In the genomic region with DNA sequence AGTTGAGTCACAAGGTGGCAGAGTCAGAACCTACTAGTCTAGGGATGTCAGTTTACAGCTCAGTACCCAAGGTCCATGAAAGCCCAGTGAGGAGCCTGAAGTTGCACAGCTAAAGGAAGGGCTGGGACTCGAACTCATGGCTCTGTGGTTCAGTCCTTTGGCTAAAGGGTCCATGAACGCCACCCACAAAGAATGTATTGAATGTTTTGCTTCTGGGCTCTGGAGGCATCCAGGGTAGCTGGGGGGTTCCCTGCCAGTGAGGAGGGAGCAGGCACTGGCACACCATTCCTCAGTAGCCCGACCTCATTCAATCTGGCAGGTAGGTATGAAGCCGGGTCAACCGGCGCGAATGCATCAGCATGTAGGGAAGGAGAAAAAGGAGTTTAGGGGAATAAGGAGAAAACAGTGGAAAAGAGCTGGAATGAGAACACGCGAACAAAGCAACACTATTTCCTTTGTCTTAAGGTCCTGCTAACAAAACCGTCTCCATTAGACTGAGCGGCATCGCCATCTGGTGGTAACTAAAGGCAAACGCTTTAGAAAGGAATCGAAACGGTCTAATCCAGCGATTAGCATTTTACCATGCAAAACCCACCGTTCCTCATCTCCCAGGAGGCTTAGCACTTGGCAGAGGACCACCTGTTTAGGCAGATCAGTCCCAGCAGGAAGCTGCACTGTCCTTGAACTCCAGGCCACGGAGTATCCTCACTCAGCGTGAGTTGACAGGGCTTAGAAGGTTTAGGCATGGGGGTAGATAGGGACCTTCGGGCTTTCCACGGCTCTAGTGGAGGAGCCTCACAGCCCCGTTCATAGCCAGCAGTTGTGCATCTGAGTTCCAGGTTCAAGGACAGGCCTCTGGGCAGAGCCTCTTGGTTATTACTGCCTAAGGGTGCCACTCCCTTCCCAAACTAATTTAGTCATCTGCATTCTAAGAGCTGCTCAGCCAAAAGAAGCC, we compare ENCODE assay signal across 8 cellular contexts.
DNase-seq lines count a peak whose midpoint lies in the region; ATAC-seq and TF ChIP-seq lines count a peak whose summit lies in the region.

No MANE protein-coding gene starts in this region.

- ATAC-seq in RWPE2 (ENCODE audit: low read depth), result peak; percentile 26
- ATAC-seq in HG03469 (IDR thresholded peaks at IDR 0.05; ENCODE audit: unreplicated experiment), result no peak

- no peaks in the 10 kb centered on the region for H3K9me3 Mint-ChIP-seq in activated naive CD4-positive, alpha-beta T cell treated with anti-CD3 and anti-CD28 coated beads, Interleukin-2, amount 10 ng/mL, durations not matched to agents 7 days and 5 days

- H3K4me3 Mint-ChIP-seq in activated naive CD4-positive, alpha-beta T cell treated with anti-CD3 and anti-CD28 coated beads, Interleukin-2, amount 10 ng/mL, durations not matched to agents 7 days and 5 days, result no peak overlapping the region

- TF ChIP-seq CTCF in RWPE2 (IDR thresholded peaks at IDR 0.05; ENCODE audit: poor library complexity, severe bottlenecking) (peak; percentile 92), thyroid gland (IDR thresholded peaks at IDR 0.05) (peak; percentile 44 to 80 (median 73))

- H3K27ac ChIP-seq in RWPE2 (ENCODE audit: poor library complexity, severe bottlenecking) (peak overlapping the region; percentile 84), thyroid gland (peak overlapping the region; percentile 92 to 93 (median 92))

- 17% methylated on average over 22 of the region's 22 CpGs for WGBS in thyroid gland, 2 donors

- H3K4me1 ChIP-seq in RWPE2 (ENCODE audit: insufficient read depth, poor library complexity, severe bottlenecking) (peaks cover 25% of the 10 kb centered on the region), thyroid gland (peaks cover 39 to 49% of the 10 kb centered on the region in 2 donors)

- TF ChIP-seq POLR2A in thyroid gland (IDR thresholded peaks at IDR 0.05), result peak in 1 of 2 donors; percentile 8

- peak; percentile 92 for DNase-seq in DMS53 (lab: John Stamatoyannopoulos, UW)
- peak; percentile 87 for DNase-seq in LoVo (ENCODE audit: low spot score)
- DNase-seq in RWPE2 (ENCODE audit: low spot score), result no peak
- DNase-seq in activated naive CD4-positive, alpha-beta T cell treated with anti-CD3 and anti-CD28 coated beads, Interleukin-2, amount 10 ng/mL, durations not matched to agents 7 days and 5 days, result peak; percentile 69
- peak; percentile 63 for DNase-seq in germinal center (ENCODE audit: low spot score)
- peak; percentile 38 for DNase-seq in occipital lobe (lab: John Stamatoyannopoulos, UW)
- DNase-seq in thyroid gland, result peak; percentile 63 to 71

- peaks cover 19% of the 10 kb centered on the region for H3K4me1 Mint-ChIP-seq in activated naive CD4-positive, alpha-beta T cell treated with anti-CD3 and anti-CD28 coated beads, Interleukin-2, amount 10 ng/mL, durations not matched to agents 7 days and 5 days

- no peaks in the 10 kb centered on the region for H3K9me3 ChIP-seq in RWPE2 (ENCODE audit: severe bottlenecking)
- H3K9me3 ChIP-seq in thyroid gland, result no peaks in the 10 kb centered on the region

- H3K27ac Mint-ChIP-seq in activated naive CD4-positive, alpha-beta T cell treated with anti-CD3 and anti-CD28 coated beads, Interleukin-2, amount 10 ng/mL, durations not matched to agents 7 days and 5 days, result no peak overlapping the region

- H3K36me3 Mint-ChIP-seq in activated naive CD4-positive, alpha-beta T cell treated with anti-CD3 and anti-CD28 coated beads, Interleukin-2, amount 10 ng/mL, durations not matched to agents 7 days and 5 days, result peaks cover 9% of the 10 kb centered on the region

- H3K27me3 ChIP-seq in RWPE2 (ENCODE audit: insufficient read depth, poor library complexity, severe bottlenecking) (no peaks in the 10 kb centered on the region), thyroid gland (no peaks in the 10 kb centered on the region)

- peaks cover 4% of the 10 kb centered on the region for H3K27me3 Mint-ChIP-seq in activated naive CD4-positive, alpha-beta T cell treated with anti-CD3 and anti-CD28 coated beads, Interleukin-2, amount 10 ng/mL, durations not matched to agents 7 days and 5 days

- intact Hi-C loops in thyroid gland (cut with DNase I), result loop anchor here (5.0 kb wide), 2 partner anchors 122 to 182 kb away; partner anchors contain the start of gene UBE2H

- peaks cover 23% of the 10 kb centered on the region for H3K36me3 ChIP-seq in RWPE2 (ENCODE audit: low read depth)
- H3K36me3 ChIP-seq in thyroid gland, result peaks cover 0 to 4% of the 10 kb centered on the region in 2 donors

- CTCF ChIA-PET in activated naive CD4-positive, alpha-beta T cell treated with anti-CD3 and anti-CD28 coated beads, Interleukin-2, amount 10 ng/mL, durations not matched to agents 7 days and 5 days (lab: Charles Lee), result interaction anchor here (0.6 to 8.8 kb wide), 23 partner anchors 9 to 487 kb away, joined by 3 to 135 read pairs (median 4); partner anchors contain the start of gene NRF1

- H3K4me3 ChIP-seq in RWPE2 (ENCODE audit: severe bottlenecking), result no peak overlapping the region
- no peak overlapping the region for H3K4me3 ChIP-seq in thyroid gland (replicated peaks in 1 of 3)
